Comparison of ENCODE assay signal across 16 cellular contexts in genomic region chr1:83704350-83704749, GRCh38.
A peak's percentile ranks its signal among the peaks of the same experiment; 100 is the strongest.
DNase-seq lines count a peak whose midpoint lies in the region; ATAC-seq and TF ChIP-seq lines count a peak whose summit lies in the region.
"Had no signal": no experiment of that assay in that cellular context is flagged by ENCODE, and none has a peak within 500 bp of the region (broad histone marks: within the 10 kb centered on the region; RNA-seq: fewer than 3 reads in every experiment).

No MANE protein-coding gene starts in this region.

- peaks cover 3% of the 10 kb centered on the region for H3K36me3 Mint-ChIP-seq in WTC11
- no peaks in the 10 kb centered on the region for H3K36me3 Mint-ChIP-seq in neural crest cell (ENCODE audit: low read depth)

- H3K27me3 ChIP-seq in left lung, result no peaks in the 10 kb centered on the region
- H3K27me3 ChIP-seq: MG63, SJCRH30 had no signal

- no peak overlapping the region for H3K27ac ChIP-seq in left lung
- H3K27ac ChIP-seq: A549, C4-2B, SJCRH30 had no signal

- DNase-seq in AG09309 (ENCODE audit: low read depth) (no peak), HT-29 (ENCODE audit: low spot score) (peak; percentile 4), WTC11 (ENCODE audit: low spot score) (no peak), neural crest cell (ENCODE audit: low read depth, low spot score) (no peak), SK-N-DZ (ENCODE audit: low spot score) (no peak), left lung (no peak)
- no peak for DNase-seq in activated CD8-positive, alpha-beta memory T cell treated with anti-CD3 and anti-CD28 coated beads, Interleukin-2, amount 50 U/mL, for 4 hours
- DNase-seq: DMS 273 treated with DMSO at 0.1 percent for 48 hours, MG63, NCI-H1092 treated with DMSO at 0.1 percent for 48 hours, NCI-H1694 treated with DMSO at 0.1 percent for 48 hours, NCI-H526 treated with DMSO at 0.1 percent for 48 hours, RPMI8226, SJCRH30 had no signal

- H3K9me3 Mint-ChIP-seq in WTC11, result peaks cover 7% of the 10 kb centered on the region
- peaks cover 4% of the 10 kb centered on the region for H3K9me3 Mint-ChIP-seq in neural crest cell

- POLR2A ChIA-PET in WTC11 (lab: Charles Lee), result no interaction called here

- H3K4me3 Mint-ChIP-seq in WTC11 (no peak overlapping the region), neural crest cell (no peak overlapping the region)

- intact Hi-C loops in left lung (cut with DNase I), result no loop called here

- H3K4me3 ChIP-seq in AG09309 (ENCODE audit: control insufficient read depth, low read depth, low read length) (no peak overlapping the region), left lung (no peak overlapping the region)
- H3K4me3 ChIP-seq: A549, MG63, SJCRH30 had no signal

- TF ChIP-seq CTCF in AG09309 (IDR thresholded peaks at IDR 0.05; ENCODE audit: control insufficient read depth, insufficient read depth, low read depth, low read length, missing control alignments), result peak; percentile 3
- no peak for TF ChIP-seq CTCF in WTC11 (IDR thresholded peaks at IDR 0.05)
- peak; percentile 40 for TF ChIP-seq CTCF in neural crest cell (conservative IDR thresholded peaks at IDR 0.05)
- TF ChIP-seq CTCF in left lung (IDR thresholded peaks at IDR 0.05), result no peak

- no peaks in the 10 kb centered on the region for H3K36me3 ChIP-seq in left lung
- H3K36me3 ChIP-seq: MG63, SJCRH30 had no signal

- H3K27ac Mint-ChIP-seq in WTC11, result no peak overlapping the region
- no peak overlapping the region for H3K27ac Mint-ChIP-seq in neural crest cell (ENCODE audit: unreplicated experiment)

- peaks cover 0 to 1% of the 10 kb centered on the region in 2 donors for H3K9me3 ChIP-seq in left lung
- H3K9me3 ChIP-seq: A549, MG63 had no signal

- no peaks in the 10 kb centered on the region for H3K4me1 ChIP-seq in left lung
- H3K4me1 ChIP-seq: A549, SJCRH30 had no signal

- H3K27me3 Mint-ChIP-seq in WTC11 (ENCODE audit: low read depth) (no peaks in the 10 kb centered on the region; the same call in 1 of the 2 replicates), neural crest cell (ENCODE audit: low read depth) (no peaks in the 10 kb centered on the region)

- H3K4me1 Mint-ChIP-seq in WTC11 (peaks cover 18% of the 10 kb centered on the region), neural crest cell (peaks cover 9% of the 10 kb centered on the region)

- CTCF ChIA-PET in WTC11 (lab: Charles Lee), result interaction anchor here (0.8 to 1.4 kb wide), 3 partner anchors 10 to 145 kb away, joined by 3 to 4 read pairs (median 3); no protein-coding TSS in a partner anchor

- ATAC-seq in WTC11 (peak; percentile 72), left lung (no peak)
- ATAC-seq: A549 had no signal

TF ChIP-seq in WTC11, 78 proteins besides CTCF, POLR2A, EP300 and RAD21:
- TF ChIP-seq NFYB (CRISPR knock-in tag; conservative IDR thresholded peaks at IDR 0.05; ENCODE audit: low read depth), result no peak
- no peak for TF ChIP-seq PREB (CRISPR knock-in tag; IDR thresholded peaks at IDR 0.05; ENCODE audit: borderline replicate concordance)
- TF ChIP-seq ZNF281 (CRISPR knock-in tag; IDR thresholded peaks at IDR 0.05), result no peak
- TF ChIP-seq RELA (CRISPR knock-in tag; IDR thresholded peaks at IDR 0.05; ENCODE audit: borderline replicate concordance), result no peak
- TF ChIP-seq EMX1 (CRISPR knock-in tag; IDR thresholded peaks at IDR 0.05), result no peak
- TF ChIP-seq ATF3 (CRISPR knock-in tag; conservative IDR thresholded peaks at IDR 0.05), result no peak
- no peak for TF ChIP-seq SP1 (CRISPR knock-in tag; conservative IDR thresholded peaks at IDR 0.05)
- TF ChIP-seq FOXK1 (CRISPR knock-in tag; IDR thresholded peaks at IDR 0.05), result no peak
- no peak for TF ChIP-seq PRRX2 (CRISPR knock-in tag; IDR thresholded peaks at IDR 0.05)
- no peak for TF ChIP-seq OVOL2 (CRISPR knock-in tag; IDR thresholded peaks at IDR 0.05; ENCODE audit: borderline replicate concordance)
- no peak for TF ChIP-seq IRF2 (CRISPR knock-in tag; IDR thresholded peaks at IDR 0.05; ENCODE audit: borderline replicate concordance, low read depth)
- TF ChIP-seq JAZF1 (CRISPR knock-in tag; IDR thresholded peaks at IDR 0.05), result no peak
- no peak for TF ChIP-seq ZNF396 (CRISPR knock-in tag; IDR thresholded peaks at IDR 0.05; ENCODE audit: borderline replicate concordance)
- no peak for TF ChIP-seq ZNF317 (CRISPR knock-in tag; IDR thresholded peaks at IDR 0.05; ENCODE audit: borderline replicate concordance, low read depth)
- TF ChIP-seq ATF1 (CRISPR knock-in tag; IDR thresholded peaks at IDR 0.05), result no peak
- TF ChIP-seq MXD4 (CRISPR knock-in tag; IDR thresholded peaks at IDR 0.05; ENCODE audit: borderline replicate concordance), result no peak
- no peak for TF ChIP-seq PRDM15 (CRISPR knock-in tag; IDR thresholded peaks at IDR 0.05)

Comparison
In these comparisons a context has a peak if more than half of its experiments do, and no peak if none do; other contexts are left out.
1. CTCF ChIP-seq: peak in AG09309 (single experiment) and neural crest cell (single experiment); none in WTC11 (single experiment) and left lung (0 of 2).